In the genomic region with DNA sequence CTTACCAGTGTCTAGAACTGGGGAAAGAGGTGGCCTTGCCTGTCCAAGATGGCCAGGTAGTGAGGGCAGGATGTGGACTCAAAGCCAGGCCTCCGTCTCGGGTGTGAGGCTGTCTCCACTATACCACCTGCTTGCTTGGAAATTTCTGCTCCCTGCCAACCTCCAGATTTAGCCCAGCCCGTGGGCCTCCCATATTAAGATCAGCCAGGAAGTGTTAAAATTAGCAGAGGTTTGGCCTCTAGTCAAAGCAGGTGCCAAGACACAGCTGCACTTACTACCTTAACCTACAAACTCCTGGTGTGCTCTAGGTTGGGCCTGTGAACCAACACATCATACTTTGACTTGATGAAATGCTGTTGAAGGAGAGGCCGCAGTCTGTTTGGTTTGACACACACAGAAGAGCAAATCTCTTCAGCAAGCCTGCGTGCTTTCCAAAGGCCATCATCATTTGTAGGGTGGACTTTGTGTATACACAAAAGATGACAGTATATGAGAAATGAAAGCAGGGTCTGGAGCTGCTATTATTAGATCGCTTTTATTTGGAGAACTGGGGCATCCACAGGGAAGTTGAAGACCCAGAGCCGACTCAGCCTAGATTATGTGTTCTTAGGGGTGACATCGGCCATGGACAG, we compare ENCODE assay signal across 21 cellular contexts.
A peak's percentile ranks its signal among the peaks of the same experiment; 100 is the strongest.
DNase-seq lines count a peak whose midpoint lies in the region; ATAC-seq and TF ChIP-seq lines count a peak whose summit lies in the region.
"Had no signal": no experiment of that assay in that cellular context is flagged by ENCODE, and none has a peak within 500 bp of the region (broad histone marks: within the 10 kb centered on the region; RNA-seq: fewer than 3 reads in every experiment).

No MANE protein-coding gene starts in this region.

- H3K9me3 ChIP-seq in AG04450 (ENCODE audit: control insufficient read depth, insufficient read depth, low read length) (no peaks in the 10 kb centered on the region; the same call in 1 of the 2 replicates), gastroesophageal sphincter (no peaks in the 10 kb centered on the region)
- H3K9me3 ChIP-seq in CD8-positive, alpha-beta T cell (ENCODE audit: low read length): no peaks in the 10 kb centered on the region

- H3K27ac ChIP-seq in AG04450 (ENCODE audit: low read depth, low read length) (no peak overlapping the region), gastroesophageal sphincter (peak overlapping the region in 3 of 4 donors; percentile 56 to 67 (median 57))
- H3K27ac ChIP-seq in CD8-positive, alpha-beta T cell (ENCODE audit: low read depth, low read length): no peak overlapping the region
- H3K27ac ChIP-seq: HL-60 had no signal

- TF ChIP-seq POLR2A in gastroesophageal sphincter (IDR thresholded peaks at IDR 0.05): no peak

- H3K27me3 ChIP-seq in AG04450 (ENCODE audit: control insufficient read depth, insufficient read depth, low read length) (peaks cover 10% of the 10 kb centered on the region), gastroesophageal sphincter (no peaks in the 10 kb centered on the region)
- H3K27me3 ChIP-seq in CD8-positive, alpha-beta T cell (ENCODE audit: insufficient read depth, low read length): no peaks in the 10 kb centered on the region

- ATAC-seq in gastroesophageal sphincter: peak; percentile 13
- no peak for ATAC-seq in CD8-positive, alpha-beta T cell
- ATAC-seq in GM19463 (IDR thresholded peaks at IDR 0.05; ENCODE audit: unreplicated experiment): no peak
- ATAC-seq in HG02571 (IDR thresholded peaks at IDR 0.05; ENCODE audit: unreplicated experiment): no peak
- ATAC-seq: stimulated activated naive CD8-positive, alpha-beta T cell treated with anti-CD3 and anti-CD28 coated beads, Interleukin-15, amount 100 ng/mL, for 72 hours had no signal

- CTCF ChIA-PET in AG04450 (lab: Charles Lee): interaction anchor here (0.9 kb wide), 1 partner anchor 382 kb away, joined by 3 read pairs; no protein-coding TSS in a partner anchor
- CTCF ChIA-PET in CD8-positive, alpha-beta T cell (lab: Charles Lee): interaction anchor here (1.1 kb wide), 1 partner anchor 382 kb away, joined by 3 read pairs; no protein-coding TSS in a partner anchor

- TF ChIP-seq EP300 in gastroesophageal sphincter (IDR thresholded peaks at IDR 0.05): no peak

- H3K4me1 ChIP-seq in gastroesophageal sphincter: peaks cover 0 to 30% (median 5%) of the 10 kb centered on the region in 3 donors
- H3K4me1 ChIP-seq in CD8-positive, alpha-beta T cell (ENCODE audit: insufficient read depth, low read length): no peaks in the 10 kb centered on the region

- WGBS in gastroesophageal sphincter (ENCODE audit: low coverage in 1 of 2), 2 donors: 12 to 32% methylated on average over 4 to 7 of the region's 8 CpGs

- H3K27ac Mint-ChIP-seq in CD8-positive, alpha-beta T cell: no peak overlapping the region
- H3K27ac Mint-ChIP-seq: IgD-negative memory B cell; stimulated activated naive CD8-positive, alpha-beta T cell treated with anti-CD3 and anti-CD28 coated beads, Interleukin-15, amount 100 ng/mL, for 72 hours had no signal

- intact Hi-C loops in CD8-positive, alpha-beta T cell (cut with DNase I, micrococcal nuclease): no loop called here

- no peak overlapping the region for H3K4me3 Mint-ChIP-seq in CD8-positive, alpha-beta T cell
- H3K4me3 Mint-ChIP-seq: immature natural killer cell; stimulated activated naive CD8-positive, alpha-beta T cell treated with anti-CD3 and anti-CD28 coated beads, Interleukin-15, amount 100 ng/mL, for 72 hours had no signal

- H3K4me1 Mint-ChIP-seq in CD8-positive, alpha-beta T cell (ENCODE audit: low read depth): no peaks in the 10 kb centered on the region
- H3K4me1 Mint-ChIP-seq: stimulated activated naive CD8-positive, alpha-beta T cell treated with anti-CD3 and anti-CD28 coated beads, Interleukin-15, amount 100 ng/mL, for 72 hours had no signal

- POLR2A ChIA-PET in AG04450 (lab: Yijun Ruan, JAX): no interaction called here
- POLR2A ChIA-PET in CD8-positive, alpha-beta T cell (lab: Charles Lee): interaction anchor here (0.9 kb wide), 1 partner anchor 13 kb away, joined by 3 read pairs; no protein-coding TSS in a partner anchor

- DNase-seq in AG04450 (ENCODE audit: low read depth, low spot score) (peak; percentile 26), NAMALWA (ENCODE audit: low spot score) (peak; percentile 48), myocyte (ENCODE audit: low read depth) (peak; percentile 73), amygdala (lab: John Stamatoyannopoulos, UW) (no peak)
- no peak for DNase-seq in CD8-positive, alpha-beta T cell
- DNase-seq: activated T-cell treated with anti-CD3 and anti-CD28 coated beads for 4 hours; central memory CD4-positive, alpha-beta T cell; DMS 273 treated with DMSO at 0.1 percent for 48 hours; effector memory CD4-positive, alpha-beta T cell; glutamatergic neuron; immature natural killer cell; NCI-H1694; NCI-H345; NK-92 treated with Interleukin-12 subunit alpha and Interleukin-12 subunit beta, amount 100 ng/mL, for 24 hours; stimulated activated naive CD8-positive, alpha-beta T cell treated with anti-CD3 and anti-CD28 coated beads, Interleukin-15, amount 100 ng/mL, for 72 hours had no signal

- H3K4me3 ChIP-seq in AG04450 (ENCODE audit: low read depth, low read length) (no peak overlapping the region), gastroesophageal sphincter (no peak overlapping the region)
- H3K4me3 ChIP-seq in CD8-positive, alpha-beta T cell (ENCODE audit: low read depth, low read length): no peak overlapping the region
- H3K4me3 ChIP-seq: lung had no signal

- no peaks in the 10 kb centered on the region for H3K9me3 Mint-ChIP-seq in CD8-positive, alpha-beta T cell
- H3K9me3 Mint-ChIP-seq: IgD-negative memory B cell, immature natural killer cell had no signal

- H3K36me3 Mint-ChIP-seq in CD8-positive, alpha-beta T cell: peaks cover 18% of the 10 kb centered on the region

- TF ChIP-seq CTCF in AG04450 (IDR thresholded peaks at IDR 0.05; ENCODE audit: low read depth, low read length): no peak
- no peak for TF ChIP-seq CTCF in gastroesophageal sphincter (IDR thresholded peaks at IDR 0.05)
- no peak for TF ChIP-seq CTCF in CD8-positive, alpha-beta T cell (IDR thresholded peaks at IDR 0.05)

- H3K27me3 Mint-ChIP-seq in CD8-positive, alpha-beta T cell (ENCODE audit: low read depth): no peaks in the 10 kb centered on the region
- H3K27me3 Mint-ChIP-seq: IgD-negative memory B cell; stimulated activated naive CD8-positive, alpha-beta T cell treated with anti-CD3 and anti-CD28 coated beads, Interleukin-15, amount 100 ng/mL, for 72 hours had no signal

- peaks cover 0 to 13% of the 10 kb centered on the region in 2 donors for H3K36me3 ChIP-seq in gastroesophageal sphincter
- H3K36me3 ChIP-seq in CD8-positive, alpha-beta T cell (ENCODE audit: insufficient read depth, low read length): no peaks in the 10 kb centered on the region

Comparison
In these comparisons a context has a peak if more than half of its experiments do, and no peak if none do; other contexts are left out.
1. DNase-seq: peak in AG04450 (single experiment), NAMALWA (single experiment) and myocyte (single experiment); none in CD8-positive, alpha-beta T cell (0 of 7) and amygdala (0 of 56).
2. H3K27ac ChIP-seq: peak in gastroesophageal sphincter (3 of 4); none in AG04450 (single experiment) and CD8-positive, alpha-beta T cell (single experiment).